Comparison of ENCODE assay signal across 11 cellular contexts in the genomic region with DNA sequence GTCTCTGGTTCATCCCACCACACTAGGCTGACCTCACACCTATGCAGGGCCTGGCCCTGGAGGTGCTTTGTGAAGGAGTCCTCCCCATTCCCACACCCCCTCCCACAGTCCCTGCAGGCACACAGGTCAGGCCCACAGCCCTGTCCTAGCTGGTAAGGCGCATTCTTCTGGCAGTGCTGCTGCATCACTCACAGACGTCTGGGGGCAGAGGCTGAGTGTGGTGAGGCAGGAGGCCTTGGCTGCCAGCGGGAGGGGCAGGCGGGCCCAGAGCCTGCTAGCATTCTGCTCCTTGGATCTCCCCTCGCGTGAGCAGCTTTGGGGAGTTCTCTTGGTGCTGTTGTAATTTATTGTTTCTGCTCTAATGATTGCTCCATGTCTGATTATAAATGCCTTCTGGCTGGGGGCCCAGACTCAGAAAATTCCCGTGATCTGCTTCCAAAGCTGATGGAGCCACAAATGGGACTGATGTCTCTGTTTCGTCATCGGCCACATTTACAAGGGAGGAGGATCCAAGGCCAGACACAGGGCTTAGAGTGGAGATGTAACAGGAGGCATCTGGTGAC.
A peak's percentile ranks its signal among the peaks of the same experiment; 100 is the strongest.
DNase-seq lines count a peak whose midpoint lies in the region; ATAC-seq and TF ChIP-seq lines count a peak whose summit lies in the region.
"Had no signal": no experiment of that assay in that cellular context is flagged by ENCODE, and none has a peak within 500 bp of the region (broad histone marks: within the 10 kb centered on the region; RNA-seq: fewer than 3 reads in every experiment).

No MANE protein-coding gene starts in this region.

- peak overlapping the region; percentile 14 for H3K4me3 ChIP-seq in coronary artery
- no peak overlapping the region for H3K4me3 ChIP-seq in left lung

- H3K27ac ChIP-seq in coronary artery (peak overlapping the region; percentile 60 to 87), left lung (peak overlapping the region in 1 of 2 donors; percentile 19)

- peak; percentile 21 for DNase-seq in HK-2 (ENCODE audit: unreplicated experiment)
- DNase-seq in coronary artery (ENCODE audit: low spot score): peak; percentile 94
- DNase-seq in left lung: peak; percentile 55 to 68
- peak; percentile 82 for DNase-seq in stromal cell of bone marrow (ENCODE audit: low read depth)
- no peak for DNase-seq in activated gamma-delta T cell treated with Interleukin-2 at 50 U/mL for 16 hours
- DNase-seq in Ammon's horn (ENCODE audit: low spot score): no peak
- DNase-seq in activated CD4-positive, alpha-beta T cell treated with anti-CD3 and anti-CD28 coated beads, Interleukin-2, amount 50 U/mL, for 4 hours: no peak
- DNase-seq: activated effector memory CD4-positive, alpha-beta T cell treated with Interleukin-2 at 50 U/mL for 16 hours; NCI-H2029; T-helper 17 cell had no signal

- intact Hi-C loops in left lung (cut with DNase I): no loop called here

- TF ChIP-seq CTCF in coronary artery (IDR thresholded peaks at IDR 0.05): no peak
- TF ChIP-seq CTCF in left lung (IDR thresholded peaks at IDR 0.05): no peak

- H3K36me3 ChIP-seq in left lung: no peaks in the 10 kb centered on the region

- no peaks in the 10 kb centered on the region for H3K4me1 ChIP-seq in left lung

- peak; percentile 63 for ATAC-seq in left lung
- ATAC-seq in GM21717 (IDR thresholded peaks at IDR 0.05; ENCODE audit: unreplicated experiment): no peak
- ATAC-seq: T-helper 17 cell had no signal

- H3K27me3 ChIP-seq in left lung: no peaks in the 10 kb centered on the region

- no peaks in the 10 kb centered on the region for H3K9me3 ChIP-seq in left lung

Comparison
In these comparisons a context has a peak if more than half of its experiments do, and no peak if none do; other contexts are left out.
1. DNase-seq: peak in HK-2 (single experiment), coronary artery (single experiment), left lung (2 of 2) and stromal cell of bone marrow (single experiment); none in activated gamma-delta T cell treated with Interleukin-2 at 50 U/mL for 16 hours (single experiment), Ammon's horn (single experiment) and activated CD4-positive, alpha-beta T cell treated with anti-CD3 and anti-CD28 coated beads, Interleukin-2, amount 50 U/mL, for 4 hours (0 of 2).